ENCODE assay signal across 6 cellular contexts in the genomic region with DNA sequence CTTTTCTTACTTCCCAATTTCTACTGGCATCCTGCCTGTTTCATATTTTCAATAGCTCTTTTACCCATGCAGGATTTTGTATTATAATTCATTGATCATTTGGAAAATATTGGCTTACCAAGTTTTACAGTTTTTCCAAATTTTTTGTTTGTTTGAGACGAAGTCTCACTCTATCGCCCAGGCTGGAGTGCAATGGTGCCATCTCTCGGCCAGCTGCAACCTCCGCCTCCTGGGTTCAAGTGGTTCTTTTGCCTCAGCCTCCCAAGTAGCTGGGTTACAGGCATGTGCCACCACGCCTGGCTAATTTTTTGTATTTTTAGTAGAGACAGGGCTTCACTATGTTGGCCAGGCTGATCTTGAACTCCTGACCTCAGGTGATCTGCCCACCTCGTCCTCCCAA.
DNase-seq lines count a peak whose midpoint lies in the region; ATAC-seq, FAIRE-seq and TF ChIP-seq lines count a peak whose summit lies in the region.
"Not testable (repeated sequence)": the region's sequence is repeated elsewhere in the genome, so short reads cannot be mapped to it uniquely, and the experiment has no call there.

No MANE protein-coding gene starts in this region.

- H3K4me3 Mint-ChIP-seq in GM23338: not testable (repeated sequence)

- not testable (repeated sequence) for FAIRE-seq in H1 (lab: Jason Lieb, UNC)

- not testable (repeated sequence) for H3K9me3 Mint-ChIP-seq in GM23338

- not testable (repeated sequence) for TF ChIP-seq POLR2A in H1 (IDR thresholded peaks at IDR 0.05; ENCODE audit: control extremely low read depth in 1 of 2, low read depth in 2 of 2, low read length in 2 of 2)

- ATAC-seq in GM23338, lower lobe of right lung: not testable (repeated sequence)

- not testable (repeated sequence) for H3K14ac ChIP-seq in H1 (ENCODE audit: insufficient read length)

- not testable (repeated sequence) for H3K27me3 ChIP-seq in GM23338 (ENCODE audit: insufficient read depth); OCI-LY1 (ENCODE audit: insufficient read depth, low read length); H1 (replicated peaks in 1 of 4; ENCODE audit: control insufficient read depth in 3 of 4, extremely low read depth in 1 of 4, insufficient read depth in 3 of 4, low read length in 3 of 4); lower lobe of right lung (ENCODE audit: low read depth)

- TF ChIP-seq CTCF in GM23338 (conservative IDR thresholded peaks at IDR 0.05; ENCODE audit: low read depth in 2 of 2) (peak; percentile 25 to 50; a peak in 2 of 4 replicates), OCI-LY1 (IDR thresholded peaks at IDR 0.05; ENCODE audit: low read length) (peak; percentile 62), lower lobe of right lung (IDR thresholded peaks at IDR 0.05) (peak; percentile 11)
- TF ChIP-seq CTCF in VCaP (conservative IDR thresholded peaks at IDR 0.05); H1 (IDR thresholded peaks at IDR 0.05; ENCODE audit: control extremely low read depth in 1 of 3, insufficient read depth in 1 of 3, low read depth in 1 of 3, low read length in 3 of 3): not testable (repeated sequence)

- not testable (repeated sequence) for H3K4me3 ChIP-seq in GM23338; OCI-LY1 (ENCODE audit: low read depth, low read length, poor library complexity, severe bottlenecking); H1 (ENCODE audit: extremely low read depth in 1 of 4, insufficient read depth in 2 of 4, low read depth in 3 of 4, low read length in 4 of 4); lower lobe of right lung

- not testable (repeated sequence) for H2BK20ac ChIP-seq in H1 (ENCODE audit: low read length)

- not testable (repeated sequence) for H3K56ac ChIP-seq in H1 (replicated peaks; ENCODE audit: insufficient read length, low read depth, low read length)

- not testable (repeated sequence) for H2BK5ac ChIP-seq in H1 (ENCODE audit: low read depth, low read length)

- not testable (repeated sequence) for H3K36me3 Mint-ChIP-seq in GM23338 (ENCODE audit: low read depth)

- not testable (repeated sequence) for H4K20me1 ChIP-seq in GM23338 (replicated peaks; ENCODE audit: insufficient read depth); OCI-LY1 (ENCODE audit: insufficient read depth, low read length); H1 (replicated peaks in 1 of 2; ENCODE audit: control insufficient read depth in 1 of 2, insufficient read depth in 2 of 2, low read length in 2 of 2)

- not testable (repeated sequence) for H3K36me3 ChIP-seq in GM23338 (ENCODE audit: insufficient read depth); OCI-LY1 (ENCODE audit: insufficient read depth, low read length); H1 (ENCODE audit: control insufficient read depth in 2 of 4, insufficient read depth in 4 of 4, low read length in 3 of 4); lower lobe of right lung

- intact Hi-C loops in lower lobe of right lung (cut with DNase I); posterior vena cava (cut with DNase I): not testable (repeated sequence)

- H3K4me1 Mint-ChIP-seq in GM23338: peaks cover 12% of the 10 kb centered on the region

- H3K9ac ChIP-seq in OCI-LY1 (ENCODE audit: low read length); H1 (replicated peaks in 1 of 4; ENCODE audit: extremely low read depth in 1 of 4, low read depth in 3 of 4, low read length in 3 of 4): not testable (repeated sequence)

- H3K9me3 ChIP-seq in OCI-LY1 (ENCODE audit: low read length); H1 (ENCODE audit: insufficient read depth in 2 of 2, low read depth in 1 of 2, low read length in 1 of 2); lower lobe of right lung: not testable (repeated sequence)

- not testable (repeated sequence) for H3F3A ChIP-seq in GM23338 (replicated peaks; ENCODE audit: low read depth); OCI-LY1 (ENCODE audit: insufficient read depth, low read length)

- CTCF ChIA-PET in H1 (lab: Charles Lee; ENCODE audit: partially characterized antibody): interaction anchor here (0.6 to 2.8 kb wide), 14 partner anchors 7 to 128 kb away, joined by 3 to 10 read pairs (median 4); a partner anchor contains a TSS

- not testable (repeated sequence) for H3K23ac ChIP-seq in H1 (ENCODE audit: insufficient read length)

- not testable (repeated sequence) for H2BK12ac ChIP-seq in H1 (ENCODE audit: low read depth, low read length)

- DNase-seq in GM23338 (ENCODE audit: low spot score); lower lobe of right lung: not testable (repeated sequence)
- peak in 1 of 2 experiments; percentile 26 for DNase-seq in H1 (ENCODE audit: low read depth in 1 of 2, low spot score in 2 of 2)
- DNase-seq in posterior vena cava (ENCODE audit: low spot score): peak; percentile 24

- H4K91ac ChIP-seq in H1 (replicated peaks; ENCODE audit: insufficient read length, low read length): not testable (repeated sequence)

- H3K4ac ChIP-seq in H1 (replicated peaks; ENCODE audit: insufficient read length, low read depth, low read length): not testable (repeated sequence)

- H3K79me1 ChIP-seq in H1 (ENCODE audit: low read depth, low read length): not testable (repeated sequence)

- not testable (repeated sequence) for H3K4me2 ChIP-seq in GM23338; OCI-LY1 (ENCODE audit: low read length); H1 (ENCODE audit: insufficient read depth in 1 of 2, low read depth in 2 of 2, low read length in 2 of 2)

- H3K4me1 ChIP-seq in GM23338 (ENCODE audit: insufficient read depth); H1 (replicated peaks in 1 of 4; ENCODE audit: control insufficient read depth in 3 of 4, insufficient read depth in 4 of 4, low read length in 3 of 4): not testable (repeated sequence)
- H3K4me1 ChIP-seq in OCI-LY1 (ENCODE audit: insufficient read depth, low read length, severe bottlenecking): peaks cover 18% of the 10 kb centered on the region
- peaks cover 23% of the 10 kb centered on the region for H3K4me1 ChIP-seq in lower lobe of right lung

- TF ChIP-seq EP300 in H1 (IDR thresholded peaks at IDR 0.05; ENCODE audit: borderline replicate concordance in 1 of 2, low read depth in 2 of 2, low read length in 2 of 2): not testable (repeated sequence)

- WGBS in H1 (ENCODE audit: extremely low coverage in 1 of 2, insufficient coverage in 1 of 2, insufficient read length in 1 of 2, insufficient replicate concordance in 2 of 2, low coverage in 1 of 2, low lambda C conversion rate in 2 of 2, missing lambda C conversion rate in 1 of 2), 2 experiments: 83% methylated on average over 6 of the region's 6 CpGs; no CpG with 5 or more reads in 1 of the 2 experiments

- peak; percentile 3 to 33; a peak in 1 of 4 replicates for TF ChIP-seq RAD21 in H1 (IDR thresholded peaks at IDR 0.05 in 1 of 2, conservative IDR thresholded peaks at IDR 0.05 in 1 of 2; ENCODE audit: low read depth in 2 of 2, low read length in 2 of 2)

- H4K5ac ChIP-seq in H1 (ENCODE audit: insufficient read length, low read depth, low read length): not testable (repeated sequence)

- H3K18ac ChIP-seq in H1 (ENCODE audit: extremely low read depth, low read length): not testable (repeated sequence)

- not testable (repeated sequence) for H3K79me2 ChIP-seq in GM23338 (replicated peaks; ENCODE audit: insufficient read depth); OCI-LY1 (ENCODE audit: insufficient read depth, low read length); H1 (ENCODE audit: control insufficient read depth in 1 of 2, insufficient read depth in 2 of 2, low read length in 2 of 2)

- H3K23me2 ChIP-seq in H1 (ENCODE audit: low read depth, low read length): not testable (repeated sequence)

- not testable (repeated sequence) for H2AFZ ChIP-seq in GM23338; OCI-LY1 (ENCODE audit: low read length); H1 (ENCODE audit: low read length)

- H3K9me2 ChIP-seq in GM23338 (ENCODE audit: insufficient read depth); OCI-LY1 (ENCODE audit: low read depth, low read length): not testable (repeated sequence)

- H3K27ac ChIP-seq in GM23338 (ENCODE audit: low read depth); OCI-LY1 (ENCODE audit: low read depth, low read length, poor library complexity, severe bottlenecking); H1 (ENCODE audit: low read depth, low read length); lower lobe of right lung: not testable (repeated sequence)
- H3K27ac ChIP-seq in VCaP: peak overlapping the region; percentile 71; the same call in 1 of the 2 replicates

- not testable (repeated sequence) for H2BK15ac ChIP-seq in H1 (ENCODE audit: low read length)

- H3K27me3 Mint-ChIP-seq in GM23338 (ENCODE audit: insufficient read depth, low read depth, poor library complexity): not testable (repeated sequence)

- not testable (repeated sequence) for H2AK5ac ChIP-seq in H1 (ENCODE audit: low read depth, low read length)

- H3K27ac Mint-ChIP-seq in GM23338: not testable (repeated sequence)

- POLR2A ChIA-PET in H1 (lab: Charles Lee; ENCODE audit: partially characterized antibody): interaction anchor here (1.0 kb wide), 1 partner anchor 149 kb away, joined by 4 read pairs; no protein-coding TSS in a partner anchor

- H2BK120ac ChIP-seq in H1 (replicated peaks; ENCODE audit: low read depth, low read length): not testable (repeated sequence)

- not testable (repeated sequence) for H4K8ac ChIP-seq in H1 (ENCODE audit: extremely low read depth, insufficient read depth, low read length)
